8 cellular contexts compared by ENCODE assay signal in the genomic region with DNA sequence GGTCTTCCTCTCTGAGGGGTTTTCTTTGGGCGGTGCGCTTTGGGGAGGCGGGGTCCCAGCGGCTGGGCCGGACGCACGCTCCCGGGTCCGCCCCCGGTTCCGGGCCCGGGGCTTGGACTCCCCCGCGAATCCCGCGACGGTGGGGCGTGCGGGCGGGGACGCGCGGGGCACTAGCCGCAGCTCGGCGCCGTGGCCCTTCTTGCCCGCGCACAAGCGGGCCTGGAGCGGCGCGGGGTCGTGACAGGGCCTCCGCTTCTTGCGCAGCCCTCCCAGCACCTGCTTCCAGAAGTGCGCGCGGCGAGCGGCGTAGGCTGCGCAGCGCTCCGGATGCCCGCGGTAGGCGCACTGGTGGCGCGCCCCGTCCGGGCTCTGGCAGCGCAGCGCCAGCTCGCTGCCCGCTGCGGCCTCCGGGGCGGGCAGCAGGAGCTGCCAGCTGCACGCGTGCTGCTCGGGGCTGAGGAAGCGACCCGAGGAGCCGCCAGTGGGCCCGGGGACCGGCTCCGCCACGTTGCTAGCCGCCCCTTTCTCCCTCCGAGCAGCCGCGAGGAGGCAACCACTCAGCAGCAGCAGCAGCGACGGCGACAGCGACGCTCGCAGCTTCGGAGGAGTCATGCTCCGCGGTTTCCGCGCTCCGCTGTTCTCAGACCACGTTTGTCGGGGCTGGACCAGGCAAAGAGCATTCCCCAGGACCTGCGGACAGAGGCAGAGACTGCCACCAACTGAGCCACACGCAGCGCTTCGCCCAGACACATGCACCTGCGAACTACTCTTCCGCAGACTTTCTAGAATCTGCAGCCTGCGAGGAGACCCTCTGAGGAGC. TPM values are rescaled to one million over a fixed set of nuclear protein-coding genes. Genes with fewer than 3 reads are reported as not detected.
DNase-seq lines count a peak whose midpoint lies in the region; ATAC-seq lines count a peak whose summit lies in the region.

No MANE protein-coding gene starts in this region.

- H3K27me3 Mint-ChIP-seq in CD4-positive, CD25-positive, alpha-beta regulatory T cell = peaks cover 29% of the 10 kb centered on the region
- peaks cover 11% of the 10 kb centered on the region for H3K27me3 Mint-ChIP-seq in activated CD4-positive, alpha-beta memory T cell treated with anti-CD3 and anti-CD28 coated beads, Interleukin-2, amount 10 ng/mL, durations not matched to agents 7 days and 5 days

- no peaks in the 10 kb centered on the region for H3K9me3 ChIP-seq in CD4-positive, CD25-positive, alpha-beta regulatory T cell (ENCODE audit: control insufficient read depth in 2 of 2, low read length in 2 of 2)
- H3K9me3 ChIP-seq in mesenchymal stem cell (ENCODE audit: control insufficient read depth, low read length) = no peaks in the 10 kb centered on the region

- peak overlapping the region; percentile 59 for H3K9ac ChIP-seq in mesenchymal stem cell (ENCODE audit: low read length)

- peak overlapping the region; percentile 73 to 97 for H3K4ac ChIP-seq in mesenchymal stem cell (ENCODE audit: low read depth in 1 of 2, low read length in 2 of 2)

- no peaks in the 10 kb centered on the region for H3K36me3 ChIP-seq in CD4-positive, CD25-positive, alpha-beta regulatory T cell (ENCODE audit: control insufficient read depth, insufficient read depth, low read length)
- no peaks in the 10 kb centered on the region for H3K36me3 ChIP-seq in mesenchymal stem cell (ENCODE audit: control insufficient read depth in 1 of 2, insufficient read depth in 2 of 2, low read depth in 1 of 2, low read length in 2 of 2)

- peak overlapping the region; percentile 94 for H2AFZ ChIP-seq in mesenchymal stem cell (ENCODE audit: low read depth, low read length)

- H3K18ac ChIP-seq in mesenchymal stem cell (ENCODE audit: low read depth in 1 of 2, low read length in 2 of 2) = peak overlapping the region; percentile 89 to 93

- peaks cover 0 to 1% (median 0%) of the 10 kb centered on the region in 7 donors for H3K9me3 Mint-ChIP-seq in CD4-positive, CD25-positive, alpha-beta regulatory T cell
- H3K9me3 Mint-ChIP-seq in activated CD4-positive, alpha-beta memory T cell treated with anti-CD3 and anti-CD28 coated beads, Interleukin-2, amount 10 ng/mL, durations not matched to agents 7 days and 5 days = no peaks in the 10 kb centered on the region

- H2BK15ac ChIP-seq in mesenchymal stem cell (ENCODE audit: low read depth, poor library complexity, severe bottlenecking) = peak overlapping the region; percentile 69

- CTCF ChIA-PET in activated CD4-positive, alpha-beta memory T cell treated with anti-CD3 and anti-CD28 coated beads, Interleukin-2, amount 10 ng/mL, durations not matched to agents 7 days and 5 days (lab: Charles Lee) = interaction anchor here (0.6 to 2.6 kb wide), 14 partner anchors 9 to 152 kb away, joined by 3 to 17 read pairs (median 4); partner anchors contain the start of genes BTAF1 and TNKS2

- peak overlapping the region; percentile 55 for H3K27ac ChIP-seq in CD4-positive, CD25-positive, alpha-beta regulatory T cell (ENCODE audit: insufficient read depth, low read length, poor library complexity, severe bottlenecking)
- H3K27ac ChIP-seq in mesenchymal stem cell (ENCODE audit: low read length, poor library complexity, severe bottlenecking) = no peak overlapping the region

- peak overlapping the region in 1 of 2 experiments; percentile 89 for H3K23ac ChIP-seq in mesenchymal stem cell (ENCODE audit: low read length in 2 of 2)

- H4K8ac ChIP-seq in mesenchymal stem cell (ENCODE audit: low read length) = peak overlapping the region; percentile 82

- H3K4me1 Mint-ChIP-seq in CD4-positive, CD25-positive, alpha-beta regulatory T cell = peaks cover 16 to 28% (median 24%) of the 10 kb centered on the region in 4 donors
- peaks cover 30% of the 10 kb centered on the region for H3K4me1 Mint-ChIP-seq in activated CD4-positive, alpha-beta memory T cell treated with anti-CD3 and anti-CD28 coated beads, Interleukin-2, amount 10 ng/mL, durations not matched to agents 7 days and 5 days

- H3K4me3 Mint-ChIP-seq in CD4-positive, CD25-positive, alpha-beta regulatory T cell = peak overlapping the region; percentile 94 to 98 (median 96)
- peak overlapping the region; percentile 82 for H3K4me3 Mint-ChIP-seq in activated CD4-positive, alpha-beta memory T cell treated with anti-CD3 and anti-CD28 coated beads, Interleukin-2, amount 10 ng/mL, durations not matched to agents 7 days and 5 days

- peak overlapping the region; percentile 4 to 95 for H3K14ac ChIP-seq in mesenchymal stem cell (ENCODE audit: low read length in 2 of 2)

- peak; percentile 43 to 87 (median 77) for DNase-seq in CD4-positive, CD25-positive, alpha-beta regulatory T cell
- DNase-seq in NCI-H69 (lab: John Stamatoyannopoulos, UW) (peak; percentile 84), mesenchymal stem cell (peak; percentile 85)
- DNase-seq in activated CD4-positive, alpha-beta memory T cell treated with anti-CD3 and anti-CD28 coated beads, Interleukin-2, amount 10 ng/mL, durations not matched to agents 7 days and 5 days = peak; percentile 77
- peak; percentile 35 for DNase-seq in effector CD8-positive, alpha-beta T cell (lab: John Stamatoyannopoulos, UW)
- DNase-seq in stimulated activated CD8-positive, alpha-beta memory T cell treated with anti-CD3 and anti-CD28 coated beads, Interleukin-15, amount 100 ng/mL, for 1 hour (ENCODE audit: low read depth) = peak; percentile 34

- peak; percentile 86 to 88 for ATAC-seq in CD4-positive, CD25-positive, alpha-beta regulatory T cell (ENCODE audit: low read depth in 2 of 2)
- ATAC-seq in GM19324 (IDR thresholded peaks at IDR 0.05; ENCODE audit: low FRiP score, unreplicated experiment) = peak; percentile 96
- ATAC-seq in HG03457 (IDR thresholded peaks at IDR 0.05; ENCODE audit: unreplicated experiment) = peak; percentile 81

- peaks cover 9% of the 10 kb centered on the region for H3K27me3 ChIP-seq in CD4-positive, CD25-positive, alpha-beta regulatory T cell (ENCODE audit: control insufficient read depth, insufficient read depth, low read length)
- no peaks in the 10 kb centered on the region for H3K27me3 ChIP-seq in mesenchymal stem cell (ENCODE audit: control insufficient read depth in 1 of 2, insufficient read depth in 1 of 2, low read length in 2 of 2)

- peaks cover 19% of the 10 kb centered on the region for H3K4me1 ChIP-seq in CD4-positive, CD25-positive, alpha-beta regulatory T cell (ENCODE audit: control insufficient read depth, insufficient read depth, low read length, poor library complexity, severe bottlenecking)
- peaks cover 9% of the 10 kb centered on the region for H3K4me1 ChIP-seq in mesenchymal stem cell (ENCODE audit: control insufficient read depth, insufficient read depth, low read depth, low read length)

- under 1% methylated on average over 71 of the region's 94 CpGs for WGBS in mesenchymal stem cell

- H3K4me2 ChIP-seq in mesenchymal stem cell (ENCODE audit: low read length, poor library complexity, severe bottlenecking) = peak overlapping the region; percentile 98

- H2BK12ac ChIP-seq in mesenchymal stem cell (ENCODE audit: low read length in 2 of 2) = peak overlapping the region in 1 of 2 experiments; percentile 71

- H2BK120ac ChIP-seq in mesenchymal stem cell (ENCODE audit: low read depth, low read length) = peak overlapping the region; percentile 73

- H4K91ac ChIP-seq in mesenchymal stem cell (ENCODE audit: low read length) = peak overlapping the region; percentile 50

- peak overlapping the region; percentile 87 for H3K4me3 ChIP-seq in CD4-positive, CD25-positive, alpha-beta regulatory T cell (ENCODE audit: low read depth, low read length)
- peak overlapping the region; percentile 81 to 86 for H3K4me3 ChIP-seq in mesenchymal stem cell (ENCODE audit: insufficient read depth in 1 of 2, low read depth in 1 of 2, low read length in 2 of 2)

- H2BK5ac ChIP-seq in mesenchymal stem cell (ENCODE audit: low read depth, low read length, poor library complexity, severe bottlenecking) = no peak overlapping the region

- H3K27ac Mint-ChIP-seq in CD4-positive, CD25-positive, alpha-beta regulatory T cell = peak overlapping the region; percentile 84 to 98 (median 88)
- H3K27ac Mint-ChIP-seq in activated CD4-positive, alpha-beta memory T cell treated with anti-CD3 and anti-CD28 coated beads, Interleukin-2, amount 10 ng/mL, durations not matched to agents 7 days and 5 days = peak overlapping the region; percentile 68

- peaks cover 7% of the 10 kb centered on the region for H3K79me1 ChIP-seq in mesenchymal stem cell (replicated peaks; ENCODE audit: low read length, poor library complexity, severe bottlenecking)

- POLR2A ChIA-PET in activated CD4-positive, alpha-beta memory T cell treated with anti-CD3 and anti-CD28 coated beads, Interleukin-2, amount 10 ng/mL, durations not matched to agents 7 days and 5 days (lab: Charles Lee) = interaction anchor here (0.6 to 3.0 kb wide), 14 partner anchors 10 to 707 kb away, joined by 3 to 56 read pairs (median 4); partner anchors contain the start of genes BTAF1 and TNKS2

- H3K36me3 Mint-ChIP-seq in CD4-positive, CD25-positive, alpha-beta regulatory T cell = no peaks in the 10 kb centered on the region
- peaks cover 16% of the 10 kb centered on the region for H3K36me3 Mint-ChIP-seq in activated CD4-positive, alpha-beta memory T cell treated with anti-CD3 and anti-CD28 coated beads, Interleukin-2, amount 10 ng/mL, durations not matched to agents 7 days and 5 days (ENCODE audit: low read depth)

- no peak overlapping the region for H2AK5ac ChIP-seq in mesenchymal stem cell (ENCODE audit: low read length, severe bottlenecking)

RNA-seq across cellular contexts. Expression of gene FGFBP3, which starts 0.7 kb away (rescaled TPM):
- 1.5 TPM for total RNA-seq in CD4-positive, CD25-positive, alpha-beta regulatory T cell
- polyA plus RNA-seq in CD4-positive, CD25-positive, alpha-beta regulatory T cell = 1 to 10 TPM in 3 of 4 donors, under 1 TPM in 1; 0.68 to 2.3 (median 1.2) TPM
- 1 to 10 TPM; 1.3 to 2.0 TPM for total RNA-seq in activated CD4-positive, alpha-beta memory T cell treated with anti-CD3 and anti-CD28 coated beads, Interleukin-2, amount 10 ng/mL, durations not matched to agents 7 days and 5 days
- polyA plus RNA-seq in mesenchymal stem cell (2013, experiment 1 of 2) = 3.7 TPM
- polyA plus RNA-seq in mesenchymal stem cell (2013, experiment 2 of 2) = 3.3 TPM

RNA-seq across cellular contexts. Expression of gene BTAF1, which starts 15.0 kb away (rescaled TPM):
- total RNA-seq in CD4-positive, CD25-positive, alpha-beta regulatory T cell = 75.4 TPM
- 1 to 10 TPM; 7.5 to 9.6 (median 7.9) TPM for polyA plus RNA-seq in CD4-positive, CD25-positive, alpha-beta regulatory T cell
- 10 to 100 TPM; 51.3 to 54.9 TPM for total RNA-seq in activated CD4-positive, alpha-beta memory T cell treated with anti-CD3 and anti-CD28 coated beads, Interleukin-2, amount 10 ng/mL, durations not matched to agents 7 days and 5 days
- polyA plus RNA-seq in mesenchymal stem cell (2013, experiment 1 of 2) = 16.7 TPM
- 16.6 TPM for polyA plus RNA-seq in mesenchymal stem cell (2013, experiment 2 of 2)

Comparison
In these comparisons a context has a peak if more than half of its experiments do, and no peak if none do; other contexts are left out.
1. DNase-seq: peak in every context shown above with its lines; median percentile 85 in mesenchymal stem cell; 84 in NCI-H69; 77 in CD4-positive, CD25-positive, alpha-beta regulatory T cell; 77 in activated CD4-positive, alpha-beta memory T cell treated with anti-CD3 and anti-CD28 coated beads, Interleukin-2, amount 10 ng/mL, durations not matched to agents 7 days and 5 days; 35 in effector CD8-positive, alpha-beta T cell; 34 in stimulated activated CD8-positive, alpha-beta memory T cell treated with anti-CD3 and anti-CD28 coated beads, Interleukin-15, amount 100 ng/mL, for 1 hour.